In genomic region chr20:50980071-50980681, GRCh38 we compare ENCODE assay signal across 9 cellular contexts. TPM values are rescaled to one million over a fixed set of nuclear protein-coding genes. Genes with fewer than 3 reads are reported as not detected.
DNase-seq lines count a peak whose midpoint lies in the region; ATAC-seq and TF ChIP-seq lines count a peak whose summit lies in the region.
"Had no signal": no experiment of that assay in that cellular context is flagged by ENCODE, and none has a peak within 500 bp of the region (broad histone marks: within the 10 kb centered on the region; RNA-seq: fewer than 3 reads in every experiment).

No MANE protein-coding gene starts in this region.

- no peak for TF ChIP-seq POLR2A in vagina (IDR thresholded peaks at IDR 0.05)

- H3T11ph ChIP-seq in H9 (ENCODE audit: low read length), result no peak overlapping the region

- no peak overlapping the region for H2AFZ ChIP-seq in H9 (ENCODE audit: low read length)

- no peaks in the 10 kb centered on the region for H4K20me1 ChIP-seq in H9 (ENCODE audit: control insufficient read depth, insufficient read depth, insufficient read length)

- peaks cover 18% of the 10 kb centered on the region for H3K4me1 ChIP-seq in vagina
- H3K4me1 ChIP-seq in H9 (ENCODE audit: insufficient read depth, low read length), result no peaks in the 10 kb centered on the region

- H4K91ac ChIP-seq in H9 (ENCODE audit: insufficient read length, low read depth, low read length), result no peak overlapping the region

- no peak overlapping the region for H4K8ac ChIP-seq in H9 (replicated peaks; ENCODE audit: insufficient read length, low read depth, low read length)

- no peak overlapping the region for H3K14ac ChIP-seq in H9 (ENCODE audit: insufficient read depth, low read length)

- no peak overlapping the region for H3K18ac ChIP-seq in H9 (ENCODE audit: insufficient read length, low read depth, low read length)

- peak; percentile 68 for DNase-seq in stimulated activated CD4-positive, alpha-beta T cell treated with anti-CD3 and anti-CD28 coated beads, Interleukin-1b, Interleukin-23, amount 100 ng/mL, for 48 hours
- DNase-seq in stimulated activated CD4-positive, alpha-beta T cell treated with anti-CD3 and anti-CD28 coated beads, Interleukin-4, amount 100 ng/mL, for 4 hours, result no peak
- DNase-seq in WTC11 (ENCODE audit: low spot score), result no peak
- DNase-seq in glomerular visceral epithelial cell (ENCODE audit: extremely low spot score), result peak; percentile 92
- DNase-seq in vagina (ENCODE audit: extremely low spot score in 2 of 2), result no peak
- no peak for DNase-seq in left lobe of liver (ENCODE audit: low spot score)
- DNase-seq in H9, result no peak

- no peak overlapping the region for H3K4me2 ChIP-seq in H9 (ENCODE audit: insufficient read depth, insufficient read length, low read length)

- no peak overlapping the region for H4K5ac ChIP-seq in H9 (ENCODE audit: insufficient read length, low read depth, low read length)

- H3K27me3 Mint-ChIP-seq in WTC11 (ENCODE audit: low read depth) (peaks cover 5% of the 10 kb centered on the region; the same call in 1 of the 2 replicates), H9 (ENCODE audit: low read depth) (peaks cover 19% of the 10 kb centered on the region)

- no peak overlapping the region for H3K23ac ChIP-seq in H9 (ENCODE audit: insufficient read length, low read depth, low read length)

- no peaks in the 10 kb centered on the region for H3K79me2 ChIP-seq in H9 (ENCODE audit: insufficient read depth, low read length)

- H3K27me3 ChIP-seq in vagina, result no peaks in the 10 kb centered on the region
- no peaks in the 10 kb centered on the region for H3K27me3 ChIP-seq in H9 (ENCODE audit: insufficient read depth, low read length)

- peak overlapping the region; percentile 20 for H3K27ac ChIP-seq in vagina
- H3K27ac ChIP-seq in H9 (ENCODE audit: insufficient read length, low read depth, low read length), result no peak overlapping the region

- H3K4me1 Mint-ChIP-seq in WTC11 (peaks cover 3% of the 10 kb centered on the region), H9 (peaks cover 12 to 16% of the 10 kb centered on the region in 2 experiments)

- no peaks in the 10 kb centered on the region for H3K9me3 Mint-ChIP-seq in WTC11
- H3K9me3 Mint-ChIP-seq in H9, result no peaks in the 10 kb centered on the region

- no peaks in the 10 kb centered on the region for H3K79me1 ChIP-seq in H9 (ENCODE audit: insufficient read depth, low read depth, low read length, poor library complexity, severe bottlenecking)

- intact Hi-C loops in vagina (cut with DNase I), result no loop called here

- CTCF ChIA-PET in WTC11 (lab: Charles Lee), result interaction anchor here (1.2 to 5.5 kb wide), 5 partner anchors 9 to 614 kb away, joined by 4 to 67 read pairs (median 8); partner anchors contain the start of genes DPM1 and MOCS3

- H3K36me3 ChIP-seq in vagina, result no peaks in the 10 kb centered on the region

- H3K36me3 Mint-ChIP-seq in WTC11 (no peaks in the 10 kb centered on the region), H9 (ENCODE audit: insufficient read depth in 1 of 3, low read depth in 3 of 3) (no peaks in the 10 kb centered on the region)

- POLR2A ChIA-PET in WTC11 (lab: Charles Lee), result no interaction called here

- H3K4me3 Mint-ChIP-seq in WTC11 (no peak overlapping the region), H9 (no peak overlapping the region; a peak in 1 of 5 replicates)
- H3K4me3 Mint-ChIP-seq: memory B cell had no signal

- H3K9ac ChIP-seq in H9 (ENCODE audit: extremely low read depth, insufficient read length, low read length), result no peak overlapping the region

- no peaks in the 10 kb centered on the region for H3K9me3 ChIP-seq in vagina
- H3K9me3 ChIP-seq in H9 (ENCODE audit: control insufficient read depth, low read depth, low read length), result no peaks in the 10 kb centered on the region

- no peak overlapping the region for H2BK12ac ChIP-seq in H9 (ENCODE audit: insufficient read length, low read depth, low read length)

- ATAC-seq in WTC11, result no peak
- no peak for ATAC-seq in left lobe of liver
- ATAC-seq in GM21528 (IDR thresholded peaks at IDR 0.05; ENCODE audit: low FRiP score, unreplicated experiment), result no peak

- H2BK120ac ChIP-seq in H9 (ENCODE audit: low read depth, low read length, poor library complexity, severe bottlenecking), result no peak overlapping the region

- H3K4ac ChIP-seq in H9 (ENCODE audit: low read depth, low read length), result no peak overlapping the region

- no peak overlapping the region for H3K27ac Mint-ChIP-seq in WTC11
- no peak overlapping the region for H3K27ac Mint-ChIP-seq in H9
- H3K27ac Mint-ChIP-seq: memory B cell had no signal

- H2BK20ac ChIP-seq in H9 (ENCODE audit: low read depth, low read length, poor library complexity, severe bottlenecking), result no peak overlapping the region

- no peak overlapping the region for H3K4me3 ChIP-seq in vagina

- WGBS in H9 (ENCODE audit: extremely low coverage, insufficient read length, low lambda C conversion rate), result no CpG with 5 or more reads among the region's 8 CpGs

- H3K23me2 ChIP-seq in H9 (ENCODE audit: insufficient read length, low read depth, low read length, poor library complexity, severe bottlenecking), result no peaks in the 10 kb centered on the region

- H2BK15ac ChIP-seq in H9 (ENCODE audit: low read depth, low read length), result no peak overlapping the region

- H2AK5ac ChIP-seq in H9 (ENCODE audit: insufficient read length, low read length), result no peak overlapping the region

- H3K56ac ChIP-seq in H9 (ENCODE audit: insufficient read length, low read depth, low read length), result no peak overlapping the region

- TF ChIP-seq CTCF in WTC11 (IDR thresholded peaks at IDR 0.05) (no peak), vagina (IDR thresholded peaks at IDR 0.05) (no peak), H9 (conservative IDR thresholded peaks at IDR 0.05) (no peak)

- H2BK5ac ChIP-seq in H9 (ENCODE audit: insufficient read length, low read length), result no peak overlapping the region

TF ChIP-seq in WTC11, 78 proteins besides CTCF, POLR2A, EP300 and RAD21:
- TF ChIP-seq MAX (CRISPR knock-in tag; IDR thresholded peaks at IDR 0.05) (no peak), GABPB1 (CRISPR knock-in tag; IDR thresholded peaks at IDR 0.05) (peak; percentile 71; the same call in 1 of the 2 replicates)

RNA-seq across cellular contexts. Expression of gene MOCS3, which starts 21.6 kb away (rescaled TPM):
- 6.0 to 6.7 TPM (median 6.0 TPM) in 3 replicates for total RNA-seq in WTC11 (2021)
- 3.2 TPM for total RNA-seq in vagina
- 2.6 TPM for total RNA-seq in left lobe of liver
- total RNA-seq in H9 (2021), result 8.8 and 9.0 TPM in 2 replicates

RNA-seq across cellular contexts. Expression of gene DPM1, which starts 21.8 kb away (rescaled TPM):
- total RNA-seq in WTC11 (2021) (50.0 to 57.8 TPM (median 50.4 TPM) in 3 replicates), vagina (21.1 TPM), left lobe of liver (13.6 TPM), H9 (2021) (64.0 TPM in 2 replicates)

RNA-seq across cellular contexts. Expression of gene KCNG1, which starts 42.7 kb away (rescaled TPM):
- total RNA-seq in WTC11 (2021) (31.2 to 34.6 TPM (median 31.6 TPM) in 3 replicates), vagina (7.9 TPM), left lobe of liver (0.20 TPM), H9 (2021) (11.5 and 13.2 TPM in 2 replicates)

RNA-seq across cellular contexts. Expression of gene ADNP, which starts 48.9 kb away (rescaled TPM):
- 106 to 116 TPM (median 109 TPM) in 3 replicates for total RNA-seq in WTC11 (2021)
- total RNA-seq in vagina, result 51.6 TPM
- 21.1 TPM for total RNA-seq in left lobe of liver
- 143 and 144 TPM in 2 replicates for total RNA-seq in H9 (2021)

Comparison
In these comparisons a context has a peak if more than half of its experiments do, and no peak if none do; other contexts are left out.
1. DNase-seq: peak in stimulated activated CD4-positive, alpha-beta T cell treated with anti-CD3 and anti-CD28 coated beads, Interleukin-1b, Interleukin-23, amount 100 ng/mL, for 48 hours (single experiment) and glomerular visceral epithelial cell (single experiment); none in stimulated activated CD4-positive, alpha-beta T cell treated with anti-CD3 and anti-CD28 coated beads, Interleukin-4, amount 100 ng/mL, for 4 hours (0 of 2), WTC11 (single experiment), vagina (0 of 2), left lobe of liver (single experiment) and H9 (single experiment).